In genomic region chr11:44638032-44638431, GRCh38 we compare ENCODE assay signal across 18 cellular contexts.
A peak's percentile ranks its signal among the peaks of the same experiment; 100 is the strongest.
DNase-seq lines count a peak whose midpoint lies in the region; ATAC-seq and TF ChIP-seq lines count a peak whose summit lies in the region.
"Had no signal": no experiment of that assay in that cellular context is flagged by ENCODE, and none has a peak within 500 bp of the region (broad histone marks: within the 10 kb centered on the region; RNA-seq: fewer than 3 reads in every experiment).

No MANE protein-coding gene starts in this region.

- WGBS in transverse colon (ENCODE audit: low coverage in 1 of 2), 2 donors, result 42 to 49% methylated on average over 2 to 7 of the region's 7 CpGs

- H3K27ac ChIP-seq in right atrium auricular region, result no peak overlapping the region
- no peak overlapping the region for H3K27ac ChIP-seq in transverse colon
- H3K27ac ChIP-seq: A549 had no signal

- in situ Hi-C loops in transverse colon (cut with MboI; ENCODE audit: low pct_ligation_motif_present in 1 of 4, low pct_unique_long_range_greater_than_20kb in 1 of 4, low sequenced_read_pairs in 3 of 4), result loop anchor here in 1 of 4 donors (10.0 kb wide), 1 partner anchor 77 kb away; no protein-coding TSS in a partner anchor

- H3K4me3 Mint-ChIP-seq in glutamatergic neuron (ENCODE audit: unreplicated experiment), result no peak overlapping the region
- no peak overlapping the region for H3K4me3 Mint-ChIP-seq in T-helper 2 cell treated with Interferon-gamma antibody and Interleukin-4, amounts not matched to agents 5 μg/mL and 100 μg/mL, for 36 hours
- H3K4me3 Mint-ChIP-seq: CD8-positive, alpha-beta T cell had no signal

- intact Hi-C loops in left ventricle myocardium superior (cut with micrococcal nuclease), result loop anchor here (5.0 kb wide), 1 partner anchor 269 kb away; no protein-coding TSS in a partner anchor
- intact Hi-C loops in mucosa of descending colon (cut with DNase I, micrococcal nuclease), result no loop called here
- intact Hi-C loops in transverse colon (cut with DNase I; ENCODE audit: low total_unique reads), result no loop called here

- H3K9me3 ChIP-seq in right atrium auricular region (peaks cover 4 to 11% of the 10 kb centered on the region in 2 donors), mucosa of descending colon (peaks cover 3% of the 10 kb centered on the region), transverse colon (peaks cover 1 to 8% of the 10 kb centered on the region in 2 donors)
- H3K9me3 ChIP-seq: A549 had no signal

- ATAC-seq in left ventricle myocardium superior, result no peak
- peak; percentile 70 for ATAC-seq in mucosa of descending colon
- no peak for ATAC-seq in GM18502 (IDR thresholded peaks at IDR 0.05; ENCODE audit: poor library complexity, unreplicated experiment)
- ATAC-seq: A549; CD8-positive, alpha-beta T cell had no signal

- H3K36me3 ChIP-seq in right atrium auricular region (no peaks in the 10 kb centered on the region), mucosa of descending colon (ENCODE audit: low read depth) (no peaks in the 10 kb centered on the region), transverse colon (no peaks in the 10 kb centered on the region)

- peaks cover 3% of the 10 kb centered on the region for H3K27me3 Mint-ChIP-seq in glutamatergic neuron (ENCODE audit: unreplicated experiment)
- peaks cover 41% of the 10 kb centered on the region for H3K27me3 Mint-ChIP-seq in T-helper 2 cell treated with Interferon-gamma antibody and Interleukin-4, amounts not matched to agents 5 μg/mL and 100 μg/mL, for 36 hours (ENCODE audit: low read depth)

- peaks cover 5% of the 10 kb centered on the region for H3K36me3 Mint-ChIP-seq in glutamatergic neuron (ENCODE audit: unreplicated experiment)
- no peaks in the 10 kb centered on the region for H3K36me3 Mint-ChIP-seq in T-helper 2 cell treated with Interferon-gamma antibody and Interleukin-4, amounts not matched to agents 5 μg/mL and 100 μg/mL, for 36 hours (ENCODE audit: low read depth)
- H3K36me3 Mint-ChIP-seq: CD8-positive, alpha-beta T cell had no signal

- no peak for TF ChIP-seq EP300 in transverse colon (IDR thresholded peaks at IDR 0.05; ENCODE audit: low read depth)

- no peaks in the 10 kb centered on the region for H3K27me3 ChIP-seq in right atrium auricular region
- H3K27me3 ChIP-seq in transverse colon, result peaks cover 79% of the 10 kb centered on the region

- H3K27ac Mint-ChIP-seq in glutamatergic neuron (ENCODE audit: unreplicated experiment), result no peak overlapping the region
- H3K27ac Mint-ChIP-seq in T-helper 2 cell treated with Interferon-gamma antibody and Interleukin-4, amounts not matched to agents 5 μg/mL and 100 μg/mL, for 36 hours, result no peak overlapping the region
- H3K27ac Mint-ChIP-seq: CD8-positive, alpha-beta T cell had no signal

- peak; percentile 58 for DNase-seq in right atrium auricular region (ENCODE audit: low spot score)
- no peak for DNase-seq in left ventricle myocardium superior
- DNase-seq in dermis blood vessel endothelial cell, result peak; percentile 41
- DNase-seq in mucosa of descending colon, result peak in 2 of 3 donors; percentile 57 to 67
- DNase-seq in transverse colon, result peak; percentile 56
- no peak for DNase-seq in glutamatergic neuron
- DNase-seq in T-helper 2 cell treated with Interferon-gamma antibody and Interleukin-4, amounts not matched to agents 5 μg/mL and 100 μg/mL, for 36 hours (ENCODE audit: low spot score), result no peak
- DNase-seq: Calu3; CD8-positive, alpha-beta T cell; DMS53; IMR-90; NCI-H1417 treated with DMSO at 0.1 percent for 48 hours; NCI-H1930; NCI-H226; NCI-H524; RPMI8226 had no signal

- H3K4me3 ChIP-seq in right atrium auricular region (no peak overlapping the region), mucosa of descending colon (no peak overlapping the region), transverse colon (no peak overlapping the region)
- H3K4me3 ChIP-seq: A549 had no signal

- peaks cover 4% of the 10 kb centered on the region for H3K4me1 Mint-ChIP-seq in glutamatergic neuron (ENCODE audit: low read depth, unreplicated experiment)
- peaks cover 2% of the 10 kb centered on the region for H3K4me1 Mint-ChIP-seq in T-helper 2 cell treated with Interferon-gamma antibody and Interleukin-4, amounts not matched to agents 5 μg/mL and 100 μg/mL, for 36 hours (ENCODE audit: low read depth)

- peaks cover 0 to 21% of the 10 kb centered on the region in 2 donors for H3K4me1 ChIP-seq in right atrium auricular region
- H3K4me1 ChIP-seq in mucosa of descending colon (ENCODE audit: low read depth), result no peaks in the 10 kb centered on the region
- peaks cover 0 to 10% (median 5%) of the 10 kb centered on the region in 4 donors for H3K4me1 ChIP-seq in transverse colon

- no peak for TF ChIP-seq POLR2A in transverse colon (IDR thresholded peaks at IDR 0.05)

- H3K9me3 Mint-ChIP-seq in glutamatergic neuron (ENCODE audit: unreplicated experiment), result no peaks in the 10 kb centered on the region
- peaks cover 14% of the 10 kb centered on the region for H3K9me3 Mint-ChIP-seq in T-helper 2 cell treated with Interferon-gamma antibody and Interleukin-4, amounts not matched to agents 5 μg/mL and 100 μg/mL, for 36 hours

- TF ChIP-seq CTCF in right atrium auricular region (IDR thresholded peaks at IDR 0.05) (no peak), mucosa of descending colon (IDR thresholded peaks at IDR 0.05) (no peak), transverse colon (IDR thresholded peaks at IDR 0.05) (no peak), glutamatergic neuron (IDR thresholded peaks at IDR 0.05; ENCODE audit: partially characterized antibody, unreplicated experiment) (no peak)

Comparison
In these comparisons a context has a peak if more than half of its experiments do, and no peak if none do; other contexts are left out.
1. DNase-seq: peak in right atrium auricular region (single experiment), dermis blood vessel endothelial cell (single experiment), mucosa of descending colon (2 of 3) and transverse colon (single experiment); none in left ventricle myocardium superior (single experiment), glutamatergic neuron (single experiment) and T-helper 2 cell treated with Interferon-gamma antibody and Interleukin-4, amounts not matched to agents 5 μg/mL and 100 μg/mL, for 36 hours (single experiment).